Comparison of ENCODE assay signal across 8 cellular contexts in the genomic region with DNA sequence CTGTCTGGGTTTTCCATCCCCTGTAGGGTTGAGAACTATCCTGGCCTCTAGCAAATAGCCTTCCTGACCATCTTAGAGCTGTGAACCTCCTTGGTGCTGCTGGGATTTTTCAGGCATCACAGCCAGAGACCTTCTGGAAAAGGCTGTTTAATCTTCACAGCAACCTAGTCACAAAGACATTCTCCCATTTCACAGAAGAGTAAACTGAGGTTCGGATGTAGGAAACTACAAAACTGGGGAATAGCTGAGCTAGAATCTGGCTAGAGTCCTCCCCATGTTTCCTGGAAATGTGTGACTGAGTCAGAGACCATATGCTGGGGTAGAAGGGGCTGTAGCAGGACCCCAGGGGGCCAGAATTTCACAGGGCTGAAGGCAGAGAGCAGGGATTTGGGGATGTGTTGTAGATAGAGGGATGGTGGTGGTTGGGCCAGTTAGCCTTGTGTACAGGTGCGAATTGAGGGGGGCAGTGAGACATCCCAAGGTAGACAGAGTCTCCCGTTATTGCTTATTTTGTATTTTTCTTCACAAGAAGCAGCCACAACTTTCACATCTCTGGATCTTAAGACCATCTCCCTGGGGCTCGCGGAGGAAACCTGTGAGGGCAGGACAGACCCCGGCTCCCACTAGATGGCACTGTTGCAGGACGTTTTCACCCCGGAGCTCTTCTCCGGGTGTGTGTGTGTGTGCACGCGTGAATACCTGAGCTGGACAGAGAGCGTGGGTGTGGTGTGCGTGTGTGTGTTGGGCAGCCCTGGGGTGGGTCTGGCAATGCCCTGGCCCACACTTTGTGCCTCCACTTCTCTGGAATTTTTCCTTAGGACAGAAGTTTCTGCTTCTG.
DNase-seq lines count a peak whose midpoint lies in the region; ATAC-seq, FAIRE-seq and TF ChIP-seq lines count a peak whose summit lies in the region.

No MANE protein-coding gene starts in this region.

- H3K36me3 Mint-ChIP-seq in activated naive CD4-positive, alpha-beta T cell treated with anti-CD3 and anti-CD28 coated beads, Interleukin-2, amount 50 U/mL, for 72 hours = no peaks in the 10 kb centered on the region

- peak; percentile 94 to 95 for ATAC-seq in A549
- ATAC-seq in activated naive CD4-positive, alpha-beta T cell treated with anti-CD3 and anti-CD28 coated beads, Interleukin-2, amount 50 U/mL, for 72 hours = peak; percentile 32 to 51
- peak; percentile 74 for ATAC-seq in Right ventricle myocardium inferior
- no peak for ATAC-seq in HG03108 (IDR thresholded peaks at IDR 0.05; ENCODE audit: unreplicated experiment)

- H3K9me3 Mint-ChIP-seq in activated naive CD4-positive, alpha-beta T cell treated with anti-CD3 and anti-CD28 coated beads, Interleukin-2, amount 50 U/mL, for 72 hours = no peaks in the 10 kb centered on the region

- intact Hi-C loops in Right ventricle myocardium inferior (cut with DNase I) = loop anchor here (2.0 to 5.0 kb wide), 2 partner anchors 116 to 217 kb away; no protein-coding TSS in a partner anchor

- CTCF ChIA-PET in A549 (lab: Yijun Ruan, JAX) = interaction anchor here (0.6 to 4.5 kb wide), 47 partner anchors 8 to 517 kb away, joined by 3 to 87 read pairs (median 3); a partner anchor contains a TSS

- H3K9me3 ChIP-seq in A549 = no peaks in the 10 kb centered on the region

- H3K27ac ChIP-seq in A549 = peak overlapping the region in 1 of 2 experiments; percentile 47; a peak in 2 of 6 replicates

- no peak for TF ChIP-seq POLR2A in A549 (IDR thresholded peaks at IDR 0.05; ENCODE audit: low read length)

- peak; percentile 54 for TF ChIP-seq CTCF in A549 (IDR thresholded peaks at IDR 0.05)

- peak; percentile 43 to 50 for DNase-seq in A549 (ENCODE audit: low read depth in 1 of 2, low spot score in 1 of 2)
- peak; percentile 44 for DNase-seq in GM18507 (ENCODE audit: extremely low spot score, insufficient read length, low read depth)
- peak; percentile 34 for DNase-seq in Jurkat, Clone E6-1 (ENCODE audit: low read depth, low spot score)
- DNase-seq in SHP77 treated with DMSO at 0.1 percent for 48 hours (lab: John Stamatoyannopoulos, UW) = peak; percentile 18
- peak in 1 of 2 donors; percentile 74 for DNase-seq in activated naive CD4-positive, alpha-beta T cell treated with anti-CD3 and anti-CD28 coated beads, Interleukin-2, amount 50 U/mL, for 72 hours (ENCODE audit: low spot score in 2 of 2)
- DNase-seq in Right ventricle myocardium inferior (ENCODE audit: missing footprints) = no peak
- DNase-seq in pons (ENCODE audit: low spot score) = peak; percentile 46

- 0% methylated on average over 7 of the region's 13 CpGs for WGBS in A549 (ENCODE audit: missing lambda C conversion rate)

- FAIRE-seq in A549 (lab: Jason Lieb, UNC) (no peak), GM18507 (lab: Jason Lieb, UNC) (peak; percentile 81)

- peak; percentile 76 for TF ChIP-seq RAD21 in A549 (conservative IDR thresholded peaks at IDR 0.05 in 1 of 2, IDR thresholded peaks at IDR 0.05 in 1 of 2)

- H3K27ac Mint-ChIP-seq in activated naive CD4-positive, alpha-beta T cell treated with anti-CD3 and anti-CD28 coated beads, Interleukin-2, amount 50 U/mL, for 72 hours = no peak overlapping the region

- TF ChIP-seq EP300 in A549 (IDR thresholded peaks at IDR 0.05) = no peak

- POLR2A ChIA-PET in A549 (lab: Yijun Ruan, JAX) = no interaction called here

- H3K4me1 ChIP-seq in A549 = no peaks in the 10 kb centered on the region

- no peak overlapping the region for H3K4me3 ChIP-seq in A549
- no peak overlapping the region for H3K4me3 ChIP-seq in Jurkat, Clone E6-1 (ENCODE audit: low read length)

- peak overlapping the region; percentile 58 for H3K4me2 ChIP-seq in A549

TF ChIP-seq in A549, 52 proteins besides CTCF, POLR2A, EP300 and RAD21:
- TF ChIP-seq SREBF2 (IDR thresholded peaks at IDR 0.05) (no peak), SMC3 (IDR thresholded peaks at IDR 0.05) (peak; percentile 83)
